27 cellular contexts compared by ENCODE assay signal in the genomic region with DNA sequence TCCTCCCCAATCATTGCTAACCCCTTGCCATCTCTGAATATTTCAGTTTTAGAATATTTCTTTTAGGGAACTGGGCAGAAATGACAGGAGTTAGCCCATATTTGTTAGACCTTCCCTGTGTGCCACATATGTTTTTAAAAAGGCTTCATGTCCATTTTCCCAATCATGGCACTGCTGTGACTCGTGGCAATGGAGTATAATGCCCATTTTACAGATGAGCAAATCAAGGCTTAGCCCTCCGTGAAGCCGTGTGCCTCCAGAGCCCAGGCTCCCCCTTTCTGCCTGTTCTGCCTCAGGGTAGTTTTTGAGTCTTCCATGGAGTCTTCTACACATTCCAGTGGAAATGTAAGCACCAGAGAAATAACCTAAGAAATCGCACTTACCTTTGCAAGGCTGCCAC.
"Had no signal": no experiment of that assay in that cellular context is flagged by ENCODE, and none has a peak within 500 bp of the region (broad histone marks: within the 10 kb centered on the region; RNA-seq: fewer than 3 reads in every experiment).

No MANE protein-coding gene starts in this region.

- H2AFZ ChIP-seq: neural progenitor cell had no signal

- H3K4me3 Mint-ChIP-seq: naive thymus-derived CD4-positive, alpha-beta T cell; natural killer cell; nephron; neural progenitor cell; stimulated activated effector memory CD8-positive, alpha-beta T cell treated with anti-CD3 and anti-CD28 coated beads, Interleukin-12 subunit alpha, Interleukin-12 subunit beta, amount 100 ng/mL, for 72 hours; stimulated activated naive B cell treated with anti-CD40 and anti-IgM and Interleukin-4, amounts not matched to agents 10 μg/mL and 1 μg/mL and 100 μg/mL, for 72 hours; stimulated activated naive CD8-positive, alpha-beta T cell treated with anti-CD3 and anti-CD28 coated beads, Interleukin-15, Interleukin-2, amounts not matched to agents 100 ng/mL and 50 ng/mL, for 24 hours had no signal

- DNase-seq: naive thymus-derived CD4-positive, alpha-beta T cell; natural killer cell; occipital lobe; pancreas; retina; right cardiac atrium; small intestine; stimulated activated CD4-positive, alpha-beta T cell treated with anti-CD3 and anti-CD28 coated beads, Interleukin-15, amount 100 ng/mL, for 24 hours; stimulated activated CD4-positive, alpha-beta T cell treated with anti-CD3 and anti-CD28 coated beads, Interleukin-2, amount 100 ng/mL, for 24 hours; stimulated activated CD4-positive, alpha-beta T cell treated with anti-CD3 and anti-CD28 coated beads, Interleukin-2, amount 100 ng/mL, for 48 hours; stimulated activated CD4-positive, alpha-beta T cell treated with anti-CD3 and anti-CD28 coated beads, Interleukin-4, amount 100 ng/mL, for 24 hours; stimulated activated naive B cell treated with anti-CD40 and anti-IgM and Interleukin-4, amounts not matched to agents 10 μg/mL and 1 μg/mL and 100 μg/mL, for 72 hours; stimulated activated naive CD4-positive, alpha-beta T cell treated with Interleukin-2 at 50 U/mL for 16 hours; stomach; thyroid gland; trophoblast cell; upper lobe of left lung had no signal

- ATAC-seq: naive thymus-derived CD4-positive, alpha-beta T cell; natural killer cell; pancreas; right cardiac atrium; sciatic nerve; stimulated activated effector memory CD8-positive, alpha-beta T cell treated with anti-CD3 and anti-CD28 coated beads, Interleukin-12 subunit alpha, Interleukin-12 subunit beta, amount 100 ng/mL, for 72 hours; stimulated activated naive B cell treated with anti-CD40 and anti-IgM and Interleukin-4, amounts not matched to agents 10 μg/mL and 1 μg/mL and 100 μg/mL, for 72 hours had no signal

- H3K4me3 ChIP-seq: neural progenitor cell, pancreas, prostate gland, stomach, thoracic aorta, thyroid gland, tibial nerve, upper lobe of left lung, vagina had no signal

- H3K27me3 ChIP-seq: neural progenitor cell, pancreas, stomach, thyroid gland, tibial nerve, upper lobe of left lung, vagina had no signal

- H3K27ac Mint-ChIP-seq: naive thymus-derived CD4-positive, alpha-beta T cell; natural killer cell; nephron; neural progenitor cell; stimulated activated effector memory CD8-positive, alpha-beta T cell treated with anti-CD3 and anti-CD28 coated beads, Interleukin-12 subunit alpha, Interleukin-12 subunit beta, amount 100 ng/mL, for 72 hours; stimulated activated naive B cell treated with anti-CD40 and anti-IgM and Interleukin-4, amounts not matched to agents 10 μg/mL and 1 μg/mL and 100 μg/mL, for 72 hours; stimulated activated naive CD8-positive, alpha-beta T cell treated with anti-CD3 and anti-CD28 coated beads, Interleukin-15, Interleukin-2, amounts not matched to agents 100 ng/mL and 50 ng/mL, for 24 hours had no signal

- H3K4me2 ChIP-seq: neural progenitor cell had no signal

- H3K36me3 ChIP-seq: neural progenitor cell, pancreas, prostate gland, stomach, thoracic aorta, thyroid gland, tibial nerve, upper lobe of left lung, vagina had no signal

- H3K27ac ChIP-seq: neural progenitor cell, pancreas, prostate gland, stomach, thoracic aorta, thyroid gland, tibial nerve, upper lobe of left lung, vagina had no signal

- H3K27me3 Mint-ChIP-seq: naive thymus-derived CD4-positive, alpha-beta T cell; stimulated activated naive B cell treated with anti-CD40 and anti-IgM and Interleukin-4, amounts not matched to agents 10 μg/mL and 1 μg/mL and 100 μg/mL, for 72 hours; stimulated activated naive CD8-positive, alpha-beta T cell treated with anti-CD3 and anti-CD28 coated beads, Interleukin-15, Interleukin-2, amounts not matched to agents 100 ng/mL and 50 ng/mL, for 24 hours had no signal

- H3K9ac ChIP-seq: neural progenitor cell had no signal

- H3K4me1 Mint-ChIP-seq: naive thymus-derived CD4-positive, alpha-beta T cell; natural killer cell; nephron; stimulated activated effector memory CD8-positive, alpha-beta T cell treated with anti-CD3 and anti-CD28 coated beads, Interleukin-12 subunit alpha, Interleukin-12 subunit beta, amount 100 ng/mL, for 72 hours had no signal

- H3K4me1 ChIP-seq: neural progenitor cell, pancreas, prostate gland, stomach, thyroid gland, upper lobe of left lung, vagina had no signal

- FAIRE-seq: pancreas, small intestine, urothelium cell line had no signal

- H3K9me3 Mint-ChIP-seq: natural killer cell; nephron; stimulated activated naive B cell treated with anti-CD40 and anti-IgM and Interleukin-4, amounts not matched to agents 10 μg/mL and 1 μg/mL and 100 μg/mL, for 72 hours; stimulated activated naive CD8-positive, alpha-beta T cell treated with anti-CD3 and anti-CD28 coated beads, Interleukin-15, Interleukin-2, amounts not matched to agents 100 ng/mL and 50 ng/mL, for 24 hours had no signal

- H3K9me3 ChIP-seq: pancreas, prostate gland, stomach, thoracic aorta, thyroid gland, tibial nerve, upper lobe of left lung, vagina had no signal

- H3K36me3 Mint-ChIP-seq: naive thymus-derived CD4-positive, alpha-beta T cell; natural killer cell; neural progenitor cell; stimulated activated effector memory CD8-positive, alpha-beta T cell treated with anti-CD3 and anti-CD28 coated beads, Interleukin-12 subunit alpha, Interleukin-12 subunit beta, amount 100 ng/mL, for 72 hours; stimulated activated naive B cell treated with anti-CD40 and anti-IgM and Interleukin-4, amounts not matched to agents 10 μg/mL and 1 μg/mL and 100 μg/mL, for 72 hours had no signal
